ENCODE assay signal across 9 cellular contexts in genomic region chr6:63352587-63353281, GRCh38. TPM values are rescaled to one million over a fixed set of nuclear protein-coding genes. Genes with fewer than 3 reads are reported as not detected.
A peak's percentile ranks its signal among the peaks of the same experiment; 100 is the strongest.
DNase-seq lines count a peak whose midpoint lies in the region; ATAC-seq and TF ChIP-seq lines count a peak whose summit lies in the region.
"Had no signal": no experiment of that assay in that cellular context is flagged by ENCODE, and none has a peak within 500 bp of the region (broad histone marks: within the 10 kb centered on the region; RNA-seq: fewer than 3 reads in every experiment).

No MANE protein-coding gene starts in this region.

- no peak overlapping the region for H3K27ac Mint-ChIP-seq in activated CD4-positive, alpha-beta T cell treated with anti-CD3 and anti-CD28 coated beads for 36 hours
- H3K27ac Mint-ChIP-seq: activated naive CD4-positive, alpha-beta T cell treated with anti-CD3 and anti-CD28 coated beads, Interleukin-2, amount 50 U/mL, for 24 hours had no signal

- POLR2A ChIA-PET in activated CD4-positive, alpha-beta T cell treated with anti-CD3 and anti-CD28 coated beads for 36 hours (lab: Charles Lee), result no interaction called here

- H3K4me3 Mint-ChIP-seq in activated CD4-positive, alpha-beta T cell treated with anti-CD3 and anti-CD28 coated beads for 36 hours, result no peak overlapping the region
- H3K4me3 Mint-ChIP-seq: activated naive CD4-positive, alpha-beta T cell treated with anti-CD3 and anti-CD28 coated beads, Interleukin-2, amount 50 U/mL, for 24 hours had no signal

- intact Hi-C loops in activated CD4-positive, alpha-beta T cell treated with anti-CD3 and anti-CD28 coated beads for 36 hours (cut with DNase I, micrococcal nuclease), result loop anchor here (1.0 to 2.0 kb wide), 4 partner anchors 221 to 412 kb away; no protein-coding TSS in a partner anchor

- no peaks in the 10 kb centered on the region for H3K36me3 Mint-ChIP-seq in activated CD4-positive, alpha-beta T cell treated with anti-CD3 and anti-CD28 coated beads for 36 hours (ENCODE audit: low read depth)
- H3K36me3 Mint-ChIP-seq: activated naive CD4-positive, alpha-beta T cell treated with anti-CD3 and anti-CD28 coated beads, Interleukin-2, amount 50 U/mL, for 24 hours had no signal

- no peaks in the 10 kb centered on the region for H3K9me2 ChIP-seq in neural cell (ENCODE audit: insufficient read depth, low read length)

- H3K9me3 Mint-ChIP-seq in activated CD4-positive, alpha-beta T cell treated with anti-CD3 and anti-CD28 coated beads for 36 hours (ENCODE audit: low read depth), result no peaks in the 10 kb centered on the region

- no peak for TF ChIP-seq EP300 in neural cell (conservative IDR thresholded peaks at IDR 0.05; ENCODE audit: poor library complexity, severe bottlenecking)

- H4K20me1 ChIP-seq in neural cell (ENCODE audit: insufficient read depth), result no peaks in the 10 kb centered on the region

- ATAC-seq in GM18873 (IDR thresholded peaks at IDR 0.05; ENCODE audit: low FRiP score, unreplicated experiment) (peak; percentile 96), HG03039 (IDR thresholded peaks at IDR 0.05; ENCODE audit: unreplicated experiment) (peak; percentile 95)
- ATAC-seq in activated CD4-positive, alpha-beta T cell treated with anti-CD3 and anti-CD28 coated beads for 36 hours, result no peak

- H2AFZ ChIP-seq in neural cell (ENCODE audit: low read depth, low read length), result no peak overlapping the region

- H3K4me3 ChIP-seq in epithelial cell of proximal tubule (ENCODE audit: low read depth, low read length), result no peak overlapping the region
- H3K4me3 ChIP-seq in neural cell (ENCODE audit: low read length), result no peak overlapping the region

- no peaks in the 10 kb centered on the region for H3K79me2 ChIP-seq in neural cell (replicated peaks; ENCODE audit: insufficient read depth, low read length)

- no peaks in the 10 kb centered on the region for H3K36me3 ChIP-seq in neural cell (ENCODE audit: insufficient read depth, low read length)

- H3K27me3 Mint-ChIP-seq in activated CD4-positive, alpha-beta T cell treated with anti-CD3 and anti-CD28 coated beads for 36 hours, result peaks cover 13% of the 10 kb centered on the region

- H3K27ac ChIP-seq in neural cell (ENCODE audit: low read length), result no peak overlapping the region

- TF ChIP-seq CTCF in epithelial cell of proximal tubule (conservative IDR thresholded peaks at IDR 0.05; ENCODE audit: low read depth, low read length), result peak; percentile 85
- TF ChIP-seq CTCF in neural cell (IDR thresholded peaks at IDR 0.05; ENCODE audit: poor library complexity, severe bottlenecking), result peak; percentile 65

- H3K9me3 ChIP-seq in neural cell (ENCODE audit: low read length), result no peaks in the 10 kb centered on the region

- H3K9ac ChIP-seq in neural cell (ENCODE audit: low read length), result no peak overlapping the region

- DNase-seq in DMS114 treated with DMSO at 0.1 percent for 48 hours (lab: John Stamatoyannopoulos, UW; ENCODE audit: unreplicated experiment) (peak; percentile 6), OCI-M2 (lab: John Stamatoyannopoulos, UW; ENCODE audit: unreplicated experiment) (peak; percentile 68), epithelial cell of proximal tubule (ENCODE audit: low read depth) (no peak)
- no peak for DNase-seq in activated CD4-positive, alpha-beta T cell treated with anti-CD3 and anti-CD28 coated beads for 36 hours
- DNase-seq in activated naive CD4-positive, alpha-beta T cell (lab: John Stamatoyannopoulos, UW), result no peak

- no peaks in the 10 kb centered on the region for H3F3A ChIP-seq in neural cell (ENCODE audit: insufficient read depth, low read length, poor library complexity, severe bottlenecking)

- peak; percentile 75 for TF ChIP-seq RAD21 in neural cell (conservative IDR thresholded peaks at IDR 0.05)

- H3K27me3 ChIP-seq in neural cell (ENCODE audit: insufficient read depth, low read depth, low read length), result no peaks in the 10 kb centered on the region

- CTCF ChIA-PET in activated CD4-positive, alpha-beta T cell treated with anti-CD3 and anti-CD28 coated beads for 36 hours (lab: Charles Lee), result interaction anchor here (0.7 to 1.3 kb wide), 2 partner anchors 412 to 447 kb away, joined by 3 to 10 read pairs; no protein-coding TSS in a partner anchor

- H3K4me1 Mint-ChIP-seq in activated CD4-positive, alpha-beta T cell treated with anti-CD3 and anti-CD28 coated beads for 36 hours, result peaks cover 6% of the 10 kb centered on the region

- no peak overlapping the region for H3K4me2 ChIP-seq in neural cell (ENCODE audit: low read length)

TF ChIP-seq in neural cell, 6 proteins besides CTCF, POLR2A, EP300 and RAD21:
- peak; percentile 75 for TF ChIP-seq SMC3 (conservative IDR thresholded peaks at IDR 0.05; ENCODE audit: poor library complexity)
- TF ChIP-seq POLR2AphosphoS5 (IDR thresholded peaks at IDR 0.05), result no peak
- no peak for TF ChIP-seq MXI1 (conservative IDR thresholded peaks at IDR 0.05; ENCODE audit: poor library complexity, severe bottlenecking)
- TF ChIP-seq TAF1 (IDR thresholded peaks at IDR 0.05; ENCODE audit: low read depth), result no peak
- no peak for TF ChIP-seq EZH2 (IDR thresholded peaks at IDR 0.05; ENCODE audit: borderline replicate concordance, insufficient read depth, low read length, poor library complexity, severe bottlenecking)
TF ChIP-seq in neural cell: peak in this region for 1.

RNA-seq across cellular contexts. Expression of gene LGSN, which starts 33.0 kb away (rescaled TPM):
- not detected in 2 replicates for total RNA-seq in epithelial cell of proximal tubule
- not detected in 2 replicates for polyA plus RNA-seq in neural cell
- not detected in 2 replicates for polyA minus RNA-seq in neural cell
- not detected for total RNA-seq in activated CD4-positive, alpha-beta T cell treated with anti-CD3 and anti-CD28 coated beads for 36 hours

Comparison
In these comparisons a context has a peak if more than half of its experiments do, and no peak if none do; other contexts are left out.
1. DNase-seq: peak in DMS114 treated with DMSO at 0.1 percent for 48 hours (single experiment) and OCI-M2 (single experiment); none in epithelial cell of proximal tubule (single experiment), activated CD4-positive, alpha-beta T cell treated with anti-CD3 and anti-CD28 coated beads for 36 hours (single experiment) and activated naive CD4-positive, alpha-beta T cell (0 of 4).